17 cellular contexts compared by ENCODE assay signal in the genomic region with DNA sequence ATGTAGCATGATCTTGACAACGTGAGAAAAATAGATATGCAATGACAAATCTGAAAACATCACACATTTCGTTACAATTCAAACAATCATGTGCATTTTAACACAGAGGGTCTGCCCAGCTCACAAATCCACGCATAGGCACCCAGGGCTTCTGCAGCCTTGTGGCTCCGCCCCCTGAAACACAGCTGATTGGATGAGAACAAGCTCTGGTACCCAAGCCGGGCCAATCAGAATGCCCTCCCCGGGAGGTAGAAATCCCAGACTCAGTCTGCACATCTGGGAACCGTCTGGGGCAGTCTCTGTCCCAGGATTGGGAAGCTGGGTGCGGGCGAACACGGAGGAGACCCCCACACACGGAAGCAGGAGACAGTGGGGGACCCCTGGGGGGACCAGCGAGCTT.
A peak's percentile ranks its signal among the peaks of the same experiment; 100 is the strongest.
DNase-seq lines count a peak whose midpoint lies in the region; ATAC-seq and TF ChIP-seq lines count a peak whose summit lies in the region.
"Had no signal": no experiment of that assay in that cellular context is flagged by ENCODE, and none has a peak within 500 bp of the region (broad histone marks: within the 10 kb centered on the region; RNA-seq: fewer than 3 reads in every experiment).

No MANE protein-coding gene starts in this region.

- peak; percentile 28; the same call in 2 of the 3 replicates for ATAC-seq in GM23338
- no peak for ATAC-seq in HG02678 (IDR thresholded peaks at IDR 0.05; ENCODE audit: unreplicated experiment)
- no peak for ATAC-seq in activated T-cell treated with anti-CD3 and anti-CD28 coated beads, Interleukin-2, amount 50 U/mL, for 72 hours (replicated peaks in 1 of 2)
- ATAC-seq: GM12878 had no signal

- no peaks in the 10 kb centered on the region for H3K4me1 ChIP-seq in GM23338 (ENCODE audit: insufficient read depth)
- no peaks in the 10 kb centered on the region for H3K4me1 ChIP-seq in neuronal stem cell (ENCODE audit: control insufficient read depth in 2 of 2, insufficient read depth in 1 of 2, low read depth in 1 of 2, low read length in 2 of 2)

- H3K36me3 Mint-ChIP-seq in GM23338 (ENCODE audit: low read depth) = no peaks in the 10 kb centered on the region
- no peaks in the 10 kb centered on the region for H3K36me3 Mint-ChIP-seq in activated T-cell treated with anti-CD3 and anti-CD28 coated beads, Interleukin-2, amount 50 U/mL, for 72 hours (ENCODE audit: insufficient read depth in 2 of 2)

- H3K27ac Mint-ChIP-seq in GM23338 = no peak overlapping the region
- H3K27ac Mint-ChIP-seq in activated T-cell treated with anti-CD3 and anti-CD28 coated beads, Interleukin-2, amount 50 U/mL, for 72 hours = no peak overlapping the region
- H3K27ac Mint-ChIP-seq: CD4-positive, CD25-positive, alpha-beta regulatory T cell; HFFc6; IgD-negative memory B cell had no signal

- H3K79me2 ChIP-seq in GM23338 (replicated peaks; ENCODE audit: insufficient read depth) = no peaks in the 10 kb centered on the region

- no peaks in the 10 kb centered on the region for H3K27me3 Mint-ChIP-seq in GM23338 (ENCODE audit: insufficient read depth, low read depth, poor library complexity)
- H3K27me3 Mint-ChIP-seq in activated T-cell treated with anti-CD3 and anti-CD28 coated beads, Interleukin-2, amount 50 U/mL, for 72 hours (ENCODE audit: low read depth) = no peaks in the 10 kb centered on the region
- H3K27me3 Mint-ChIP-seq: IgD-negative memory B cell had no signal

- no peaks in the 10 kb centered on the region for H3K9me3 ChIP-seq in neuronal stem cell (replicated peaks in 1 of 2; ENCODE audit: control insufficient read depth in 2 of 2, insufficient read depth in 1 of 2, low read depth in 1 of 2, low read length in 2 of 2)
- H3K9me3 ChIP-seq: BLaER1 treated with 17β-estradiol and CSF1 and Interleukin-3, amounts not matched to agents 10 nM and 100 nM had no signal

- no peaks in the 10 kb centered on the region for H3K79me1 ChIP-seq in neuronal stem cell (ENCODE audit: low read depth, low read length)

- H3K4me2 ChIP-seq in GM23338 (no peak overlapping the region), neuronal stem cell (ENCODE audit: insufficient read depth, low read length, poor library complexity, severe bottlenecking) (no peak overlapping the region)
- H3K4me2 ChIP-seq: BLaER1 treated with 17β-estradiol and CSF1 and Interleukin-3, amounts not matched to agents 10 nM and 100 nM; KMS-11 had no signal

- peak overlapping the region; percentile 57 for H2BK5ac ChIP-seq in neuronal stem cell (ENCODE audit: low read length)

- H4K20me1 ChIP-seq in GM23338 (replicated peaks; ENCODE audit: insufficient read depth) = no peaks in the 10 kb centered on the region
- H4K20me1 ChIP-seq: BLaER1 treated with 17β-estradiol and CSF1 and Interleukin-3, amounts not matched to agents 10 nM and 100 nM had no signal

- TF ChIP-seq CTCF in GM23338 (conservative IDR thresholded peaks at IDR 0.05; ENCODE audit: low read depth in 2 of 2) = no peak

- no peaks in the 10 kb centered on the region for H3F3A ChIP-seq in GM23338 (replicated peaks; ENCODE audit: low read depth)

- H3K4me3 ChIP-seq in GM23338 (no peak overlapping the region), neuronal stem cell (ENCODE audit: low read length in 2 of 2) (no peak overlapping the region)
- H3K4me3 ChIP-seq: BLaER1 treated with 17β-estradiol and CSF1 and Interleukin-3, amounts not matched to agents 10 nM and 100 nM; GM12878 had no signal

- no CpG with 5 or more reads among the region's 12 CpGs for WGBS in neuronal stem cell (ENCODE audit: extremely low coverage in 2 of 2, insufficient read length in 2 of 2, insufficient replicate concordance in 1 of 2), 2 donors

- H3K9ac ChIP-seq in neuronal stem cell (ENCODE audit: low read depth, low read length, poor library complexity) = no peak overlapping the region
- H3K9ac ChIP-seq: BLaER1 treated with 17β-estradiol and CSF1 and Interleukin-3, amounts not matched to agents 10 nM and 100 nM; KMS-11 had no signal

- H3K27me3 ChIP-seq in GM23338 (ENCODE audit: insufficient read depth) (no peaks in the 10 kb centered on the region), neuronal stem cell (ENCODE audit: control insufficient read depth in 3 of 3, insufficient read depth in 3 of 3, low read depth in 1 of 3, low read length in 3 of 3) (no peaks in the 10 kb centered on the region)
- H3K27me3 ChIP-seq: BLaER1 treated with 17β-estradiol and CSF1 and Interleukin-3, amounts not matched to agents 10 nM and 100 nM had no signal

- H3K4me3 Mint-ChIP-seq in GM23338 = no peak overlapping the region
- H3K4me3 Mint-ChIP-seq in activated T-cell treated with anti-CD3 and anti-CD28 coated beads, Interleukin-2, amount 50 U/mL, for 72 hours = no peak overlapping the region
- H3K4me3 Mint-ChIP-seq: CD4-positive, CD25-positive, alpha-beta regulatory T cell; HFFc6; IgD-negative memory B cell had no signal

- H2AFZ ChIP-seq in GM23338 (peak overlapping the region; percentile 56; the same call in 1 of the 2 replicates), neuronal stem cell (ENCODE audit: low read length) (no peak overlapping the region)

- H3K27ac ChIP-seq in GM23338 (ENCODE audit: low read depth) (no peak overlapping the region), neuronal stem cell (replicated peaks; ENCODE audit: low read length) (no peak overlapping the region)
- H3K27ac ChIP-seq: 22Rv1; BLaER1 treated with 17β-estradiol and CSF1 and Interleukin-3, amounts not matched to agents 10 nM and 100 nM; KMS-11 had no signal

- no peak overlapping the region for H2BK12ac ChIP-seq in neuronal stem cell (ENCODE audit: low read length)

- no peak overlapping the region for H2BK15ac ChIP-seq in neuronal stem cell (ENCODE audit: low read length)

- no peak overlapping the region for H4K8ac ChIP-seq in neuronal stem cell (ENCODE audit: low read depth, low read length)

- H3K9me3 Mint-ChIP-seq in GM23338 = no peaks in the 10 kb centered on the region
- H3K9me3 Mint-ChIP-seq in activated T-cell treated with anti-CD3 and anti-CD28 coated beads, Interleukin-2, amount 50 U/mL, for 72 hours = no peaks in the 10 kb centered on the region
- H3K9me3 Mint-ChIP-seq: HFFc6, IgD-negative memory B cell had no signal

- H3K23ac ChIP-seq in neuronal stem cell (ENCODE audit: low read depth, low read length, poor library complexity) = no peak overlapping the region

- peaks cover 6% of the 10 kb centered on the region; the same call in 2 of the 3 replicates for H3K4me1 Mint-ChIP-seq in GM23338
- H3K4me1 Mint-ChIP-seq in activated T-cell treated with anti-CD3 and anti-CD28 coated beads, Interleukin-2, amount 50 U/mL, for 72 hours (ENCODE audit: low read depth) = peaks cover 2% of the 10 kb centered on the region
- H3K4me1 Mint-ChIP-seq: CD4-positive, CD25-positive, alpha-beta regulatory T cell; IgD-negative memory B cell had no signal

- H3K4ac ChIP-seq in neuronal stem cell (ENCODE audit: low read length) = no peak overlapping the region

- peak overlapping the region; percentile 72 for H2AK5ac ChIP-seq in neuronal stem cell (ENCODE audit: low read depth, low read length)

- no peak overlapping the region for H2BK120ac ChIP-seq in neuronal stem cell (ENCODE audit: low read depth, low read length)

- DNase-seq in DMS 273 (lab: John Stamatoyannopoulos, UW; ENCODE audit: unreplicated experiment) (peak; percentile 16), DMS 273 treated with DMSO at 0.1 percent for 48 hours (lab: John Stamatoyannopoulos, UW) (no peak), GM23338 (ENCODE audit: low spot score) (no peak), NCI-H69 (lab: John Stamatoyannopoulos, UW) (peak; percentile 48), neuronal stem cell (ENCODE audit: low spot score) (no peak), HuH-7 (ENCODE audit: low spot score) (no peak)
- no peak for DNase-seq in activated T-cell treated with anti-CD3 and anti-CD28 coated beads, Interleukin-2, amount 50 U/mL, for 72 hours
- DNase-seq: AML-193; CD4-positive, CD25-positive, alpha-beta regulatory T cell; DMS79; HFFc6 had no signal

- H3K18ac ChIP-seq in neuronal stem cell (ENCODE audit: low read length) = no peak overlapping the region

- no peaks in the 10 kb centered on the region for H3K36me3 ChIP-seq in GM23338 (ENCODE audit: insufficient read depth)
- no peaks in the 10 kb centered on the region for H3K36me3 ChIP-seq in neuronal stem cell (replicated peaks in 1 of 2; ENCODE audit: control insufficient read depth in 2 of 2, insufficient read depth in 2 of 2, low read length in 2 of 2)
- H3K36me3 ChIP-seq: BLaER1 treated with 17β-estradiol and CSF1 and Interleukin-3, amounts not matched to agents 10 nM and 100 nM had no signal

- H4K91ac ChIP-seq in neuronal stem cell (ENCODE audit: low read depth, low read length, poor library complexity) = no peak overlapping the region

- H3K14ac ChIP-seq in neuronal stem cell (ENCODE audit: low read length) = no peak overlapping the region

- no peaks in the 10 kb centered on the region for H3K9me2 ChIP-seq in GM23338 (ENCODE audit: insufficient read depth)

TF ChIP-seq in GM23338, 12 proteins besides CTCF, POLR2A, EP300 and RAD21 (continues in another document):
- TF ChIP-seq ZNF331 (CRISPR knock-in tag; IDR thresholded peaks at IDR 0.05; ENCODE audit: low read depth) = no peak
- TF ChIP-seq POLR2AphosphoS5 (IDR thresholded peaks at IDR 0.05; ENCODE audit: low read depth) = no peak
- TF ChIP-seq STAT1 (IDR thresholded peaks at IDR 0.05; ENCODE audit: unreplicated experiment) = no peak
- TF ChIP-seq, protein P1, sequence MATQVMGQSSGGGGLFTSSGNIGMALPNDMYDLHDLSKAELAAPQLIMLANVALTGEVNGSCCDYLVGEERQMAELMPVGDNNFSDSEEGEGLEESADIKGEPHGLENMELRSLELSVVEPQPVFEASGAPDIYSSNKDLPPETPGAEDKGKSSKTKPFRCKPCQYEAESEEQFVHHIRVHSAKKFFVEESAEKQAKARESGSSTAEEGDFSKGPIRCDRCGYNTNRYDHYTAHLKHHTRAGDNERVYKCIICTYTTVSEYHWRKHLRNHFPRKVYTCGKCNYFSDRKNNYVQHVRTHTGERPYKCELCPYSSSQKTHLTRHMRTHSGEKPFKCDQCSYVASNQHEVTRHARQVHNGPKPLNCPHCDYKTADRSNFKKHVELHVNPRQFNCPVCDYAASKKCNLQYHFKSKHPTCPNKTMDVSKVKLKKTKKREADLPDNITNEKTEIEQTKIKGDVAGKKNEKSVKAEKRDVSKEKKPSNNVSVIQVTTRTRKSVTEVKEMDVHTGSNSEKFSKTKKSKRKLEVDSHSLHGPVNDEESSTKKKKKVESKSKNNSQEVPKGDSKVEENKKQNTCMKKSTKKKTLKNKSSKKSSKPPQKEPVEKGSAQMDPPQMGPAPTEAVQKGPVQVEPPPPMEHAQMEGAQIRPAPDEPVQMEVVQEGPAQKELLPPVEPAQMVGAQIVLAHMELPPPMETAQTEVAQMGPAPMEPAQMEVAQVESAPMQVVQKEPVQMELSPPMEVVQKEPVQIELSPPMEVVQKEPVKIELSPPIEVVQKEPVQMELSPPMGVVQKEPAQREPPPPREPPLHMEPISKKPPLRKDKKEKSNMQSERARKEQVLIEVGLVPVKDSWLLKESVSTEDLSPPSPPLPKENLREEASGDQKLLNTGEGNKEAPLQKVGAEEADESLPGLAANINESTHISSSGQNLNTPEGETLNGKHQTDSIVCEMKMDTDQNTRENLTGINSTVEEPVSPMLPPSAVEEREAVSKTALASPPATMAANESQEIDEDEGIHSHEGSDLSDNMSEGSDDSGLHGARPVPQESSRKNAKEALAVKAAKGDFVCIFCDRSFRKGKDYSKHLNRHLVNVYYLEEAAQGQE (IDR thresholded peaks at IDR 0.05; ENCODE audit: unreplicated experiment) = no peak
- TF ChIP-seq JUNB (IDR thresholded peaks at IDR 0.05; ENCODE audit: unreplicated experiment) = no peak

Comparison
In these comparisons a context has a peak if more than half of its experiments do, and no peak if none do; other contexts are left out.
1. DNase-seq: peak in DMS 273 (single experiment) and NCI-H69 (single experiment); none in DMS 273 treated with DMSO at 0.1 percent for 48 hours (single experiment), GM23338 (single experiment), neuronal stem cell (single experiment), HuH-7 (single experiment) and activated T-cell treated with anti-CD3 and anti-CD28 coated beads, Interleukin-2, amount 50 U/mL, for 72 hours (0 of 2).